8 cellular contexts compared by ENCODE assay signal in the genomic region with DNA sequence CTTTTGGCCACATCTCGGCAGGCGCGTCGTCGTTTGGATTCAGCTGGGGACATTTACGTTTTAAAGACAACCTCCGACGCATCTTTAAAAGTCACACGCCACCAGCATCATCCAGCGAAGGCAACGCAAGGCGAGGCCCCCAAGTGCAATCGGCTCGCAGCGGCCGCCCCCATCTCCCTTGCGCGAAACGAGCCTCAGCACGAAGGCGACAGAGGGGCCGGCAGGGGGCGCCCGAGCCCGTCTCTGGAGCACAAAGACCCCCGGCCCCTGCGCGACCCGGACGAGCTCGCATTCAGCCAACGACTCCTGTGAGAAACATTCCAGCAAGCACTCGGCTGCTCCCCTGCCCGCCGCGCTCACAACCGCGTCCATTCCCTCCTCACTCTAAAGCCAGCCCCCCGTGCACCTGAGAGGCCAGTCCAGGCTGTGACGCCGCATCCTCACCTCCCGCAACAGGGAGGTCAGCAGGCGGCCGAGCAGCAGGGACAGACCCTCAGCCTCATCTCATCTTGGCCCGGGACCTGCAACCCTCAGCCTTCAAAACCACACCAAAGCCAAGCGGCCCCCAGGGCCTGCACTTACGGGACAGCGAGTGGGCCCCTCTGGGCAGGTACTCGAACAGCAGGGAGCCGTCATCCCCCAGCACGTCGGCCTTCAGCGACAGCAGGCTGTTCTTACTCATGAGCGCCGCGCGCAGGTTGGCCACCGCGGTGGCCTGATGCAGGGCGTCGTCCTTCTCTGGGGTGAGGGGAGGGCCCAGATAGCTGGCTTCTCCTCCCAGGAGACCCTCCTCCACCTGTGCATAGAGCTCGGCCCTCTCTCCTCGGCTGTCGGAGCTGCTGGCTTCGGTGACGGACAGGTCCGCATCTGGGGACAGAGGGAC. TPM values are rescaled to one million over a fixed set of nuclear protein-coding genes. Genes with fewer than 3 reads are reported as not detected.
DNase-seq lines count a peak whose midpoint lies in the region; ATAC-seq and TF ChIP-seq lines count a peak whose summit lies in the region.

No MANE protein-coding gene starts in this region.

- H3K4me3 ChIP-seq in ACC112 (ENCODE audit: low read depth, low read length) (peak overlapping the region; percentile 71), HUES6 (ENCODE audit: low read depth, low read length) (peak overlapping the region; percentile 61), stomach smooth muscle (ENCODE audit: low read length in 2 of 2) (peak overlapping the region; percentile 43 to 65)

- H3K9me3 ChIP-seq in HUES6 (ENCODE audit: control insufficient read depth, insufficient read depth, low read depth, low read length), result no peaks in the 10 kb centered on the region
- H3K9me3 ChIP-seq in stomach smooth muscle (ENCODE audit: control insufficient read depth in 2 of 2, low read length in 2 of 2), result peaks cover 0 to 2% of the 10 kb centered on the region in 2 donors

- no TSS peak for BruUV-seq in MCF 10A (replicated peaks; lab: Mats Ljungman, UMichigan)

- ATAC-seq in GM18867 (IDR thresholded peaks at IDR 0.05; ENCODE audit: unreplicated experiment), result no peak

- no peaks in the 10 kb centered on the region for H3K27me3 Mint-ChIP-seq in MCF 10A (ENCODE audit: insufficient read depth, unreplicated experiment)
- no peaks in the 10 kb centered on the region for H3K27me3 Mint-ChIP-seq in immature natural killer cell (ENCODE audit: low read depth in 3 of 3)

- CTCF ChIA-PET in MCF 10A (lab: Yijun Ruan, JAX), result interaction anchor here (0.6 to 4.8 kb wide), 9 partner anchors 9 to 231 kb away, joined by 3 to 33 read pairs (median 4); a partner anchor contains a TSS

- H3K9ac ChIP-seq in HUES6 (ENCODE audit: low read length), result peak overlapping the region; percentile 50
- no peak overlapping the region for H3K9ac ChIP-seq in stomach smooth muscle (ENCODE audit: low read length in 2 of 2)

- no peaks in the 10 kb centered on the region for H3K27me3 ChIP-seq in ACC112 (ENCODE audit: insufficient read depth, low read length)
- no peaks in the 10 kb centered on the region for H3K27me3 ChIP-seq in HUES6 (ENCODE audit: control insufficient read depth, insufficient read depth, low read length)
- H3K27me3 ChIP-seq in stomach smooth muscle (ENCODE audit: control insufficient read depth in 1 of 2, insufficient read depth in 2 of 2, low read length in 2 of 2), result peaks cover 0 to 6% of the 10 kb centered on the region in 2 donors

- H3K27ac Mint-ChIP-seq in MCF 10A (ENCODE audit: low read depth, unreplicated experiment) (no peak overlapping the region), immature natural killer cell (no peak overlapping the region)

- intact Hi-C loops in MCF 10A (cut with micrococcal nuclease), result no loop called here

- no peak overlapping the region for H2AFZ ChIP-seq in ACC112 (ENCODE audit: low read length, unreplicated experiment)

- peaks cover 9% of the 10 kb centered on the region for H3K4me1 Mint-ChIP-seq in MCF 10A (ENCODE audit: insufficient read depth, unreplicated experiment)
- H3K4me1 Mint-ChIP-seq in immature natural killer cell, result no peaks in the 10 kb centered on the region

- H3K9me3 Mint-ChIP-seq in MCF 10A (ENCODE audit: unreplicated experiment), result no peaks in the 10 kb centered on the region
- no peaks in the 10 kb centered on the region for H3K9me3 Mint-ChIP-seq in immature natural killer cell

- H3K79me2 ChIP-seq in ACC112 (ENCODE audit: control insufficient read depth, insufficient read depth, low read length, unreplicated experiment), result no peaks in the 10 kb centered on the region

- H3K27ac ChIP-seq in ACC112 (ENCODE audit: low read depth, low read length) (no peak overlapping the region), HUES6 (ENCODE audit: low read depth, low read length) (no peak overlapping the region), stomach smooth muscle (ENCODE audit: low read length) (no peak overlapping the region)

- no peak overlapping the region for H3K4me3 Mint-ChIP-seq in MCF 10A (ENCODE audit: unreplicated experiment)
- peak overlapping the region in 1 of 5 donors; percentile 30 for H3K4me3 Mint-ChIP-seq in immature natural killer cell

- H3K36me3 ChIP-seq in ACC112 (ENCODE audit: insufficient read depth, low read length), result no peaks in the 10 kb centered on the region
- H3K36me3 ChIP-seq in HUES6 (ENCODE audit: control insufficient read depth, insufficient read depth, low read length), result no peaks in the 10 kb centered on the region
- no peaks in the 10 kb centered on the region for H3K36me3 ChIP-seq in stomach smooth muscle (ENCODE audit: control insufficient read depth in 2 of 2, insufficient read depth in 2 of 2, low read length in 2 of 2)

- H3K36me3 Mint-ChIP-seq in MCF 10A (ENCODE audit: insufficient read depth, unreplicated experiment), result no peaks in the 10 kb centered on the region
- H3K36me3 Mint-ChIP-seq in immature natural killer cell, result no peaks in the 10 kb centered on the region

- peak; percentile 44 for TF ChIP-seq CTCF in MCF 10A (IDR thresholded peaks at IDR 0.05; ENCODE audit: unreplicated experiment)

- POLR2A ChIA-PET in MCF 10A (lab: Yijun Ruan, JAX), result interaction anchor here (0.6 kb wide), 1 partner anchor 164 kb away, joined by 3 read pairs; no protein-coding TSS in a partner anchor

- DNase-seq in MCF 10A (ENCODE audit: unreplicated experiment) (no peak), immature natural killer cell (peak in 2 of 3 donors; percentile 18 to 31), T1000 (lab: John Stamatoyannopoulos, UW) (no peak), A172 (ENCODE audit: low spot score) (no peak)

- H3K4me1 ChIP-seq in ACC112 (ENCODE audit: control insufficient read depth, insufficient read depth, low read length, unreplicated experiment) (no peaks in the 10 kb centered on the region), HUES6 (ENCODE audit: control insufficient read depth, insufficient read depth, low read length) (peaks cover 17% of the 10 kb centered on the region), stomach smooth muscle (ENCODE audit: control insufficient read depth, insufficient read depth, low read length) (peaks cover 3% of the 10 kb centered on the region)

RNA-seq across cellular contexts. Expression of a gene that starts 35.8 kb away (rescaled TPM):
- total RNA-seq in MCF 10A (2022), result 85.0 and 105 TPM in 2 replicates
- polyA plus RNA-seq in immature natural killer cell, result 1 to 10 TPM; 1.5 to 3.6 (median 3.2) TPM
- 88.0 and 97.9 TPM in 2 replicates for total RNA-seq in A172 (2014; rRNA removed; shearing (Covaris generic))

RNA-seq across cellular contexts. Expression of a gene that starts 38.9 kb away (rescaled TPM):
- 10.1 and 16.0 TPM in 2 replicates for total RNA-seq in MCF 10A (2022)
- 100 to 1,000 TPM; 177 to 227 (median 180) TPM for polyA plus RNA-seq in immature natural killer cell
- 53.8 and 59.0 TPM in 2 replicates for total RNA-seq in A172 (2014; rRNA removed; shearing (Covaris generic))

RNA-seq across cellular contexts. Expression of a gene that starts 55.7 kb away (rescaled TPM):
- 0.63 and 0.71 TPM in 2 replicates for total RNA-seq in MCF 10A (2022)
- under 1 TPM; 0.16 to 0.32 (median 0.32) TPM for polyA plus RNA-seq in immature natural killer cell
- total RNA-seq in A172 (2014; rRNA removed; shearing (Covaris generic)), result 6.8 and 10.3 TPM in 2 replicates

Comparison
In these comparisons a context has a peak if more than half of its experiments do, and no peak if none do; other contexts are left out.
1. DNase-seq: peak in immature natural killer cell (2 of 3); none in MCF 10A (single experiment), T1000 (single experiment) and A172 (single experiment).
2. Peak in every context shown above with its lines, with median percentiles within 50 percentile points of each other: H3K4me3 ChIP-seq.